Comparison of ENCODE assay signal across 1 cellular context in the genomic region with DNA sequence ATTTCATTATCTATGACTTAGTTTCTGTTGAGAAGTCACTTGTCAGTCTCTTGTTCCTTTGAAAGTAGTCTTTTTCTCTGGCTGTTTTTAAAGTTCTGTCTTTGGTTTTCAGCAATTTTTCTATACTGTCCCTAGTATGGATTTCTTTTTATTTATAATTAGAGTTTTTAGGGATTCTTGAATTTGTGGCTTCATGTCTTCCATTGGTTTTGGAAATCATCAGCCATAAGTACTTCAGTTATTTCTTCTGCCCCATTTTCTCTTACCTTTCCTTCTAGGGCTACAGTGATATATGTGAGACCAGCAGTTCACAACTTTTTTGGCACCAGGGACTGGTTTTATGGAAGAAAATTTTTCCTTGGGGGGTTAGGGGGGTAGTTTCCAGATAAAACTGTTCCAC.
TF ChIP-seq lines count a peak whose summit lies in the region.

No MANE protein-coding gene starts in this region.

TF ChIP-seq in K562, 482 proteins besides CTCF, POLR2A, EP300 and RAD21 (continued from another document):
- TF ChIP-seq TRIM28 (IDR thresholded peaks at IDR 0.05) (peak; percentile 76; the same call in 1 of the 2 replicates), ZNF134 (CRISPR knock-in tag; conservative IDR thresholded peaks at IDR 0.05) (no peak), HES1 (IDR thresholded peaks at IDR 0.05; ENCODE audit: low read depth) (no peak), TRIM24 (IDR thresholded peaks at IDR 0.05) (0 out of 4 replicates have a peak, but pooled peaks of 1 of the 2 experiments have one; percentile 40), SP1 (CRISPR knock-in tag; IDR thresholded peaks at IDR 0.05) (no peak)
- TF ChIP-seq, protein P1, sequence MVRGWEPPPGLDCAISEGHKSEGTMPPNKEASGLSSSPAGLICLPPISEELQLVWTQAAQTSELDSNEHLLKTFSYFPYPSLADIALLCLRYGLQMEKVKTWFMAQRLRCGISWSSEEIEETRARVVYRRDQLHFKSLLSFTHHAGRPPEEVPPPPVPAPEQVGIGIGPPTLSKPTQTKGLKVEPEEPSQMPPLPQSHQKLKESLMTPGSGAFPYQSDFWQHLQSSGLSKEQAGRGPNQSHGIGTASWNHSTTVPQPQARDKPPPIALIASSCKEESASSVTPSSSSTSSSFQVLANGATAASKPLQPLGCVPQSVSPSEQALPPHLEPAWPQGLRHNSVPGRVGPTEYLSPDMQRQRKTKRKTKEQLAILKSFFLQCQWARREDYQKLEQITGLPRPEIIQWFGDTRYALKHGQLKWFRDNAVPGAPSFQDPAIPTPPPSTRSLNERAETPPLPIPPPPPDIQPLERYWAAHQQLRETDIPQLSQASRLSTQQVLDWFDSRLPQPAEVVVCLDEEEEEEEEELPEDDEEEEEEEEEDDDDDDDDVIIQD (CRISPR knock-in tag; IDR thresholded peaks at IDR 0.05) = no peak
- TF ChIP-seq, protein P2, sequence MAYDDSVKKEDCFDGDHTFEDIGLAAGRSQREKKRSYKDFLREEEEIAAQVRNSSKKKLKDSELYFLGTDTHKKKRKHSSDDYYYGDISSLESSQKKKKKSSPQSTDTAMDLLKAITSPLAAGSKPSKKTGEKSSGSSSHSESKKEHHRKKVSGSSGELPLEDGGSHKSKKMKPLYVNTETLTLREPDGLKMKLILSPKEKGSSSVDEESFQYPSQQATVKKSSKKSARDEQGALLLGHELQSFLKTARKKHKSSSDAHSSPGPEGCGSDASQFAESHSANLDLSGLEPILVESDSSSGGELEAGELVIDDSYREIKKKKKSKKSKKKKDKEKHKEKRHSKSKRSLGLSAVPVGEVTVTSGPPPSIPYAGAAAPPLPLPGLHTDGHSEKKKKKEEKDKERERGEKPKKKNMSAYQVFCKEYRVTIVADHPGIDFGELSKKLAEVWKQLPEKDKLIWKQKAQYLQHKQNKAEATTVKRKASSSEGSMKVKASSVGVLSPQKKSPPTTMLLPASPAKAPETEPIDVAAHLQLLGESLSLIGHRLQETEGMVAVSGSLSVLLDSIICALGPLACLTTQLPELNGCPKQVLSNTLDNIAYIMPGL (CRISPR knock-in tag; IDR thresholded peaks at IDR 0.05) = no peak
TF ChIP-seq in K562: peak in this region for 3.
